8 cellular contexts compared by ENCODE assay signal in the genomic region with DNA sequence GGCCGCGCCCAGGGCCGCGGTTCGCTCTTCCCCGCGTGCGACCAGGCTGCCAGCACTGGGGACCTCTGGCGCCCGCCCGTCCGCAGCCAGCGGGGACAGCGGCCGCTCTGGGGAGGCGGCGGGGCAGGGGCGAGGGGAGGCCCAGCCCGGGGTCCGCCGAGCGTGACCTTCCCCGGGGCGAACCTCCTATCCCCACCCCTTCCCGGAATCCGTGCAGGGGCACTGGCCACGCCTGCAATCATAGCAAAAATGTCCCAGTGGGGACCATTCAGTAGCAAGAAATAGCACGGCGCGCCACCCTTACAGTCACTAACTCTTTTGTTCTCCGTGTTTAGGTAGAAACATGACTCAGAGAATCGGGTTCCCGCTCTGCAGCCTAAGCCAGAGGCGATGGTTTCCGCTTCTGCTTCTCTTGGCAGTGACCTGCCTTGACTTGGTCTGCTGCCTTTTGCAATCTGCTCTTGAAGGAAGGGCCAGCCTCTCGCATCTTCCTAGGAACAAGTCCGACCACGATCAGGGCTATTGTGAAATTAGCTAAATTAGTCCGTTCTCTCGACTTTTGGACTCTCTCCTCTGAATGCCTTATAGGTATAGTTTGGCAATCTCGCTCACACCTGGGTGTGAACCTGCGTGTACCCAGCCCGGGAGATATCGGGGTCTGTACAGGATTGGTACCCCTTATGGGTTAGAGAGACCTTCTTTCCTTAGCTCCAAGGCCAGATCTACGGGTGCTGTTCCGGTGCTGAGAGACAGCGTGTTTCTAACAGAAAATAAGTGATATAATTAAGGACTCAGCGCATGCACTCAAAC.
DNase-seq lines count a peak whose midpoint lies in the region; ATAC-seq, FAIRE-seq and TF ChIP-seq lines count a peak whose summit lies in the region.

No MANE protein-coding gene starts in this region.

- H3K4me1 ChIP-seq in pancreas = no peaks in the 10 kb centered on the region
- no peaks in the 10 kb centered on the region for H3K4me1 ChIP-seq in PC-3 (ENCODE audit: insufficient read depth, low read length)

- H3K9me2 ChIP-seq in PC-3 (replicated peaks; ENCODE audit: low read length) = no peaks in the 10 kb centered on the region

- FAIRE-seq in pancreas (lab: Jason Lieb, UNC) = no peak

- H3K79me2 ChIP-seq in PC-3 (ENCODE audit: low read length) = no peaks in the 10 kb centered on the region

- H3K9ac ChIP-seq in PC-3 (ENCODE audit: low read length) = no peak overlapping the region

- TF ChIP-seq CTCF in HL-60 (IDR thresholded peaks at IDR 0.05; ENCODE audit: insufficient read depth, low read length) (no peak), foreskin fibroblast (IDR thresholded peaks at IDR 0.05; ENCODE audit: low read depth, low read length) (no peak), pancreas (IDR thresholded peaks at IDR 0.05) (no peak), PC-3 (conservative IDR thresholded peaks at IDR 0.05; ENCODE audit: low read depth, low read length) (no peak)

- peak; percentile 87 for ATAC-seq in GM18909 (IDR thresholded peaks at IDR 0.05; ENCODE audit: poor library complexity, unreplicated experiment)
- ATAC-seq in pancreas = peak; percentile 68 to 96 (median 86)
- ATAC-seq in PC-3 = no peak

- DNase-seq in AG08396 (ENCODE audit: low spot score) (peak; percentile 17), HL-60 (ENCODE audit: low read depth in 1 of 2, low spot score in 1 of 2) (peak; percentile 57 to 92), foreskin fibroblast (peak; percentile 1 to 7), pancreas (peak in 4 of 6 donors; percentile 26 to 64 (median 48)), NCI-H187 treated with DMSO at 0.1 percent for 48 hours (lab: John Stamatoyannopoulos, UW) (no peak), PC-3 (no peak)
- peak; percentile 37 to 45 for DNase-seq in activated CD4-positive, alpha-beta T cell treated with anti-CD3 and anti-CD28 coated beads, Interleukin-2, amount 50 U/mL, for 48 hours

- H3K27ac ChIP-seq in HL-60 (replicated peaks) = peak overlapping the region; percentile 65
- peak overlapping the region in 2 of 4 donors; percentile 49 to 62 for H3K27ac ChIP-seq in pancreas
- no peak overlapping the region for H3K27ac ChIP-seq in PC-3 (ENCODE audit: low read length)

- POLR2A ChIA-PET in PC-3 (lab: Charles Lee; ENCODE audit: unreplicated experiment) = no interaction called here

- no peaks in the 10 kb centered on the region for H3K36me3 ChIP-seq in pancreas
- H3K36me3 ChIP-seq in PC-3 (ENCODE audit: low read depth, low read length) = no peaks in the 10 kb centered on the region

- H3K4me3 ChIP-seq in HL-60 (replicated peaks; ENCODE audit: insufficient read depth, low read length) (peak overlapping the region; percentile 31), foreskin fibroblast (ENCODE audit: low read depth in 1 of 2, low read length in 2 of 2) (peak overlapping the region in 1 of 2 donors; percentile 36), pancreas (peak overlapping the region; percentile 8 to 40 (median 28)), PC-3 (ENCODE audit: low read length) (no peak overlapping the region)

- CTCF ChIA-PET in PC-3 (lab: Charles Lee) = no interaction called here

- WGBS in pancreas, 2 donors = 23 to 24% methylated on average over 48 of the region's 48 CpGs

- no peak overlapping the region for H2AFZ ChIP-seq in PC-3 (ENCODE audit: low read length)

- H3K27me3 ChIP-seq in HL-60 (ENCODE audit: insufficient read depth, poor library complexity, severe bottlenecking) (no peaks in the 10 kb centered on the region), pancreas (peaks cover 0 to 11% (median 0%) of the 10 kb centered on the region in 4 donors), PC-3 (ENCODE audit: low read length) (no peaks in the 10 kb centered on the region)

- intact Hi-C loops in pancreas (cut with DNase I) (no loop called here), PC-3 (cut with micrococcal nuclease) (loop anchor here (5.0 kb wide), 2 partner anchors 693 to 748 kb away; no protein-coding TSS in a partner anchor)

- no peaks in the 10 kb centered on the region for H4K20me1 ChIP-seq in PC-3 (ENCODE audit: low read length)

- no peaks in the 10 kb centered on the region for H3F3A ChIP-seq in PC-3 (ENCODE audit: low read length, unreplicated experiment)

- BruUV-seq in PC-3 (replicated peaks; lab: Mats Ljungman, UMichigan) = no TSS peak

- no peak overlapping the region for H3K4me2 ChIP-seq in PC-3 (ENCODE audit: low read length)

- no peaks in the 10 kb centered on the region for H3K9me3 ChIP-seq in pancreas
- no peaks in the 10 kb centered on the region for H3K9me3 ChIP-seq in PC-3 (ENCODE audit: low read length)

Comparison
In these comparisons a context has a peak if more than half of its experiments do, and no peak if none do; other contexts are left out.
1. DNase-seq: peak in AG08396 (single experiment), HL-60 (2 of 2), activated CD4-positive, alpha-beta T cell treated with anti-CD3 and anti-CD28 coated beads, Interleukin-2, amount 50 U/mL, for 48 hours (2 of 2), foreskin fibroblast (2 of 2) and pancreas (4 of 6); none in NCI-H187 treated with DMSO at 0.1 percent for 48 hours (single experiment) and PC-3 (single experiment).